8 cellular contexts compared by ENCODE assay signal in genomic region chr11:129375731-129376657, GRCh38.
DNase-seq lines count a peak whose midpoint lies in the region; ATAC-seq and TF ChIP-seq lines count a peak whose summit lies in the region.

BARX2 (plus strand) TSS chr11:129375848; CDS start chr11:129376036, 188 bp downstream.

- H3K4me3 ChIP-seq in fibroblast of mammary gland (ENCODE audit: control insufficient read depth, low read depth, low read length): no peak within 1 kb of the TSS

- H3K9me3 Mint-ChIP-seq in nephron progenitor cell: no peaks in the 10 kb centered on the region

- H3K4me3 Mint-ChIP-seq in nephron progenitor cell: peak within 1 kb of the TSS; percentile 84

- no peak within 1 kb of the TSS for H3K27ac Mint-ChIP-seq in nephron progenitor cell

- H3K4me1 Mint-ChIP-seq in nephron progenitor cell: peaks cover 41% of the 10 kb centered on the region

- peak; percentile 59 for DNase-seq in DMS153 (lab: John Stamatoyannopoulos, UW)
- DNase-seq in HuH-7 (ENCODE audit: low spot score): peak; percentile 71
- peak; percentile 46 to 54 for DNase-seq in activated CD4-positive, alpha-beta T cell treated with anti-CD3 and anti-CD28 coated beads, Interleukin-2, amount 50 U/mL, for 48 hours
- DNase-seq in fibroblast of mammary gland (ENCODE audit: low read depth): peak; percentile 64
- peak; percentile 69 for DNase-seq in nephron progenitor cell

- peak; percentile 48 for TF ChIP-seq CTCF in fibroblast of mammary gland (conservative IDR thresholded peaks at IDR 0.05; ENCODE audit: control insufficient read depth, insufficient read depth, low read depth, low read length)
- TF ChIP-seq CTCF in nephron progenitor cell (IDR thresholded peaks at IDR 0.05): peak; percentile 29

- peaks cover 81% of the 10 kb centered on the region for H3K27me3 Mint-ChIP-seq in nephron progenitor cell (ENCODE audit: low read depth, poor library complexity)

- no peaks in the 10 kb centered on the region for H3K36me3 Mint-ChIP-seq in nephron progenitor cell (ENCODE audit: low read depth)

- ATAC-seq in HG02759 (IDR thresholded peaks at IDR 0.05; ENCODE audit: unreplicated experiment): no peak
- no peak for ATAC-seq in GM18870 (IDR thresholded peaks at IDR 0.05; ENCODE audit: unreplicated experiment)
- no peak for ATAC-seq in GM19467 (IDR thresholded peaks at IDR 0.05; ENCODE audit: unreplicated experiment)
